1 cellular context compared by ENCODE assay signal in the genomic region with DNA sequence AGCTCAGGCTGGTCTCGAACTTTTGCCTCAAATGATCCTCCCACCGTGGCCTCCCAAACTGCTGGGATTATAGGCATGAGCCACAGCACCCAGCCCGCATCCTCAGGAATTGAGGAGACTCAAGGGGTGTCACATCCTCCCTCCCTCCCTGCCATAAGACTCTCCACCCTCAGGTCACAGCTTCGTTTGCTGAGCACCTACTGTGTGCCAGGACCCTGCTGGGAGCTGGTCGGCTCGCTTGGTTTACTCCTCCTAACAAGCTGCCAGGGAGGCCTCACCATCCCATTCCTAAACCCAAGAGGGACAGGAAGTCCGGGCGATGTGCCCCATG.
TF ChIP-seq lines count a peak whose summit lies in the region.

No MANE protein-coding gene starts in this region.

TF ChIP-seq in IMR-90, 13 proteins besides CTCF, POLR2A, EP300 and RAD21:
- TF ChIP-seq RCOR1 (IDR thresholded peaks at IDR 0.05; ENCODE audit: insufficient replicate concordance, low read length) (no peak), CHD1 (IDR thresholded peaks at IDR 0.05; ENCODE audit: low read depth, low read length) (no peak), BHLHE40 (IDR thresholded peaks at IDR 0.05; ENCODE audit: low read depth, low read length) (no peak), FOS (IDR thresholded peaks at IDR 0.05; ENCODE audit: low read depth, low read length) (no peak), MAFK (IDR thresholded peaks at IDR 0.05; ENCODE audit: low read depth, low read length) (no peak), RFX5 (IDR thresholded peaks at IDR 0.05; ENCODE audit: low read depth, low read length) (no peak), SMC3 (IDR thresholded peaks at IDR 0.05; ENCODE audit: low read depth, low read length) (no peak), MXI1 (IDR thresholded peaks at IDR 0.05; ENCODE audit: borderline replicate concordance, low read depth, low read length) (no peak), NFE2L2 (IDR thresholded peaks at IDR 0.05; ENCODE audit: low read depth, low read length) (no peak), MAZ (IDR thresholded peaks at IDR 0.05; ENCODE audit: borderline replicate concordance, low read depth, low read length) (no peak), CEBPB (IDR thresholded peaks at IDR 0.05; ENCODE audit: low read depth, low read length) (no peak)
- TF ChIP-seq, protein P1, sequence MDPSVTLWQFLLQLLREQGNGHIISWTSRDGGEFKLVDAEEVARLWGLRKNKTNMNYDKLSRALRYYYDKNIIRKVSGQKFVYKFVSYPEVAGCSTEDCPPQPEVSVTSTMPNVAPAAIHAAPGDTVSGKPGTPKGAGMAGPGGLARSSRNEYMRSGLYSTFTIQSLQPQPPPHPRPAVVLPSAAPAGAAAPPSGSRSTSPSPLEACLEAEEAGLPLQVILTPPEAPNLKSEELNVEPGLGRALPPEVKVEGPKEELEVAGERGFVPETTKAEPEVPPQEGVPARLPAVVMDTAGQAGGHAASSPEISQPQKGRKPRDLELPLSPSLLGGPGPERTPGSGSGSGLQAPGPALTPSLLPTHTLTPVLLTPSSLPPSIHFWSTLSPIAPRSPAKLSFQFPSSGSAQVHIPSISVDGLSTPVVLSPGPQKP (IDR thresholded peaks at IDR 0.05; ENCODE audit: borderline replicate concordance, low read depth, low read length), result no peak
- TF ChIP-seq, protein P2, sequence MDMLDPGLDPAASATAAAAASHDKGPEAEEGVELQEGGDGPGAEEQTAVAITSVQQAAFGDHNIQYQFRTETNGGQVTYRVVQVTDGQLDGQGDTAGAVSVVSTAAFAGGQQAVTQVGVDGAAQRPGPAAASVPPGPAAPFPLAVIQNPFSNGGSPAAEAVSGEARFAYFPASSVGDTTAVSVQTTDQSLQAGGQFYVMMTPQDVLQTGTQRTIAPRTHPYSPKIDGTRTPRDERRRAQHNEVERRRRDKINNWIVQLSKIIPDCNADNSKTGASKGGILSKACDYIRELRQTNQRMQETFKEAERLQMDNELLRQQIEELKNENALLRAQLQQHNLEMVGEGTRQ (IDR thresholded peaks at IDR 0.05; ENCODE audit: low read depth, low read length), result no peak
